In the genomic region with DNA sequence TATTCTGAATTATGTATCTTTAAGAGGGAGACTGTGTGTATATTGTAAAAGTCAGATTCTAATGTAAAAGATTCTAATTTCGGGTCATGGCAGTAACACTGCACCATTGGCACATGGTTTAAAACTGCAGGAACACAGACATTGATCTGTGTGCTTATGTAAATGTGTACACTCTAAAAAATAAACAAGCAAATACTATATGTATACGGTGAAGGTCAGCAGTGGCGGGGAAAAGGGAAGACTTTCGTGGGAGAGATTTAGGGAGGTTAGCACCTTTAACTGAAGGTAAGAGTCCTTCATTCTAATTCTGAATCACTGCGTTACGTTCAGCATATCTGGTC, we compare ENCODE assay signal across 1 cellular context.
A peak's percentile ranks its signal among the peaks of the same experiment; 100 is the strongest.
TF ChIP-seq lines count a peak whose summit lies in the region.

No MANE protein-coding gene starts in this region.

TF ChIP-seq in HepG2, 621 proteins besides CTCF, POLR2A, EP300 and RAD21 (continued from another document and continues in another):
- TF ChIP-seq FOXP4 (CRISPR knock-in tag; IDR thresholded peaks at IDR 0.05) (peak; percentile 93), BCL6 (CRISPR knock-in tag; IDR thresholded peaks at IDR 0.05) (peak; percentile 75), ZBTB26 (CRISPR knock-in tag; IDR thresholded peaks at IDR 0.05; ENCODE audit: borderline replicate concordance) (no peak), SNAPC2 (CRISPR knock-in tag; IDR thresholded peaks at IDR 0.05) (peak; percentile 3; the same call in 1 of the 2 replicates), NFKBIZ (CRISPR knock-in tag; IDR thresholded peaks at IDR 0.05) (peak; percentile 29; the same call in 1 of the 2 replicates), HINFP (CRISPR knock-in tag; IDR thresholded peaks at IDR 0.05; ENCODE audit: low read depth) (no peak), RCOR2 (CRISPR knock-in tag; IDR thresholded peaks at IDR 0.05) (peak; percentile 48; the same call in 1 of the 2 replicates), MYNN (CRISPR knock-in tag; IDR thresholded peaks at IDR 0.05; ENCODE audit: low read depth) (no peak), ZNF503 (CRISPR knock-in tag; IDR thresholded peaks at IDR 0.05) (no peak; the same call in 1 of the 2 replicates), PAXIP1 (CRISPR knock-in tag; conservative IDR thresholded peaks at IDR 0.05) (peak; percentile 95), TCF12 (IDR thresholded peaks at IDR 0.05) (no peak), TCF12 (CRISPR knock-in tag; IDR thresholded peaks at IDR 0.05) (no peak), NR2F2 (IDR thresholded peaks at IDR 0.05; ENCODE audit: borderline replicate concordance, low read depth) (peak; percentile 56), DDIT3 (CRISPR knock-in tag; IDR thresholded peaks at IDR 0.05) (no peak), GMEB2 (CRISPR knock-in tag; IDR thresholded peaks at IDR 0.05; ENCODE audit: low read depth) (no peak), ZNF891 (CRISPR knock-in tag; IDR thresholded peaks at IDR 0.05) (no peak), HNRNPK (IDR thresholded peaks at IDR 0.05; ENCODE audit: low read depth, low read length, poor library complexity, severe bottlenecking) (no peak)
- TF ChIP-seq, protein P1, sequence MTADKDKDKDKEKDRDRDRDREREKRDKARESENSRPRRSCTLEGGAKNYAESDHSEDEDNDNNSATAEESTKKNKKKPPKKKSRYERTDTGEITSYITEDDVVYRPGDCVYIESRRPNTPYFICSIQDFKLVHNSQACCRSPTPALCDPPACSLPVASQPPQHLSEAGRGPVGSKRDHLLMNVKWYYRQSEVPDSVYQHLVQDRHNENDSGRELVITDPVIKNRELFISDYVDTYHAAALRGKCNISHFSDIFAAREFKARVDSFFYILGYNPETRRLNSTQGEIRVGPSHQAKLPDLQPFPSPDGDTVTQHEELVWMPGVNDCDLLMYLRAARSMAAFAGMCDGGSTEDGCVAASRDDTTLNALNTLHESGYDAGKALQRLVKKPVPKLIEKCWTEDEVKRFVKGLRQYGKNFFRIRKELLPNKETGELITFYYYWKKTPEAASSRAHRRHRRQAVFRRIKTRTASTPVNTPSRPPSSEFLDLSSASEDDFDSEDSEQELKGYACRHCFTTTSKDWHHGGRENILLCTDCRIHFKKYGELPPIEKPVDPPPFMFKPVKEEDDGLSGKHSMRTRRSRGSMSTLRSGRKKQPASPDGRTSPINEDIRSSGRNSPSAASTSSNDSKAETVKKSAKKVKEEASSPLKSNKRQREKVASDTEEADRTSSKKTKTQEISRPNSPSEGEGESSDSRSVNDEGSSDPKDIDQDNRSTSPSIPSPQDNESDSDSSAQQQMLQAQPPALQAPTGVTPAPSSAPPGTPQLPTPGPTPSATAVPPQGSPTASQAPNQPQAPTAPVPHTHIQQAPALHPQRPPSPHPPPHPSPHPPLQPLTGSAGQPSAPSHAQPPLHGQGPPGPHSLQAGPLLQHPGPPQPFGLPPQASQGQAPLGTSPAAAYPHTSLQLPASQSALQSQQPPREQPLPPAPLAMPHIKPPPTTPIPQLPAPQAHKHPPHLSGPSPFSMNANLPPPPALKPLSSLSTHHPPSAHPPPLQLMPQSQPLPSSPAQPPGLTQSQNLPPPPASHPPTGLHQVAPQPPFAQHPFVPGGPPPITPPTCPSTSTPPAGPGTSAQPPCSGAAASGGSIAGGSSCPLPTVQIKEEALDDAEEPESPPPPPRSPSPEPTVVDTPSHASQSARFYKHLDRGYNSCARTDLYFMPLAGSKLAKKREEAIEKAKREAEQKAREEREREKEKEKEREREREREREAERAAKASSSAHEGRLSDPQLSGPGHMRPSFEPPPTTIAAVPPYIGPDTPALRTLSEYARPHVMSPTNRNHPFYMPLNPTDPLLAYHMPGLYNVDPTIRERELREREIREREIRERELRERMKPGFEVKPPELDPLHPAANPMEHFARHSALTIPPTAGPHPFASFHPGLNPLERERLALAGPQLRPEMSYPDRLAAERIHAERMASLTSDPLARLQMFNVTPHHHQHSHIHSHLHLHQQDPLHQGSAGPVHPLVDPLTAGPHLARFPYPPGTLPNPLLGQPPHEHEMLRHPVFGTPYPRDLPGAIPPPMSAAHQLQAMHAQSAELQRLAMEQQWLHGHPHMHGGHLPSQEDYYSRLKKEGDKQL (CRISPR knock-in tag; IDR thresholded peaks at IDR 0.05; ENCODE audit: low read depth): 0 out of 2 replicates have a peak, but pooled peaks have one; percentile 68
- TF ChIP-seq, protein P2, sequence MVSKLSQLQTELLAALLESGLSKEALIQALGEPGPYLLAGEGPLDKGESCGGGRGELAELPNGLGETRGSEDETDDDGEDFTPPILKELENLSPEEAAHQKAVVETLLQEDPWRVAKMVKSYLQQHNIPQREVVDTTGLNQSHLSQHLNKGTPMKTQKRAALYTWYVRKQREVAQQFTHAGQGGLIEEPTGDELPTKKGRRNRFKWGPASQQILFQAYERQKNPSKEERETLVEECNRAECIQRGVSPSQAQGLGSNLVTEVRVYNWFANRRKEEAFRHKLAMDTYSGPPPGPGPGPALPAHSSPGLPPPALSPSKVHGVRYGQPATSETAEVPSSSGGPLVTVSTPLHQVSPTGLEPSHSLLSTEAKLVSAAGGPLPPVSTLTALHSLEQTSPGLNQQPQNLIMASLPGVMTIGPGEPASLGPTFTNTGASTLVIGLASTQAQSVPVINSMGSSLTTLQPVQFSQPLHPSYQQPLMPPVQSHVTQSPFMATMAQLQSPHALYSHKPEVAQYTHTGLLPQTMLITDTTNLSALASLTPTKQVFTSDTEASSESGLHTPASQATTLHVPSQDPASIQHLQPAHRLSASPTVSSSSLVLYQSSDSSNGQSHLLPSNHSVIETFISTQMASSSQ (IDR thresholded peaks at IDR 0.05; ENCODE audit: low read depth): peak; percentile 44; the same call in 1 of the 2 replicates
- TF ChIP-seq, protein P2 (CRISPR knock-in tag; IDR thresholded peaks at IDR 0.05; ENCODE audit: borderline replicate concordance): no peak
- TF ChIP-seq, protein P3, sequence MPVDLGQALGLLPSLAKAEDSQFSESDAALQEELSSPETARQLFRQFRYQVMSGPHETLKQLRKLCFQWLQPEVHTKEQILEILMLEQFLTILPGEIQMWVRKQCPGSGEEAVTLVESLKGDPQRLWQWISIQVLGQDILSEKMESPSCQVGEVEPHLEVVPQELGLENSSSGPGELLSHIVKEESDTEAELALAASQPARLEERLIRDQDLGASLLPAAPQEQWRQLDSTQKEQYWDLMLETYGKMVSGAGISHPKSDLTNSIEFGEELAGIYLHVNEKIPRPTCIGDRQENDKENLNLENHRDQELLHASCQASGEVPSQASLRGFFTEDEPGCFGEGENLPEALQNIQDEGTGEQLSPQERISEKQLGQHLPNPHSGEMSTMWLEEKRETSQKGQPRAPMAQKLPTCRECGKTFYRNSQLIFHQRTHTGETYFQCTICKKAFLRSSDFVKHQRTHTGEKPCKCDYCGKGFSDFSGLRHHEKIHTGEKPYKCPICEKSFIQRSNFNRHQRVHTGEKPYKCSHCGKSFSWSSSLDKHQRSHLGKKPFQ (CRISPR knock-in tag; IDR thresholded peaks at IDR 0.05; ENCODE audit: insufficient replicate concordance): no peak
